Comparison of ENCODE assay signal across 16 cellular contexts in the genomic region with DNA sequence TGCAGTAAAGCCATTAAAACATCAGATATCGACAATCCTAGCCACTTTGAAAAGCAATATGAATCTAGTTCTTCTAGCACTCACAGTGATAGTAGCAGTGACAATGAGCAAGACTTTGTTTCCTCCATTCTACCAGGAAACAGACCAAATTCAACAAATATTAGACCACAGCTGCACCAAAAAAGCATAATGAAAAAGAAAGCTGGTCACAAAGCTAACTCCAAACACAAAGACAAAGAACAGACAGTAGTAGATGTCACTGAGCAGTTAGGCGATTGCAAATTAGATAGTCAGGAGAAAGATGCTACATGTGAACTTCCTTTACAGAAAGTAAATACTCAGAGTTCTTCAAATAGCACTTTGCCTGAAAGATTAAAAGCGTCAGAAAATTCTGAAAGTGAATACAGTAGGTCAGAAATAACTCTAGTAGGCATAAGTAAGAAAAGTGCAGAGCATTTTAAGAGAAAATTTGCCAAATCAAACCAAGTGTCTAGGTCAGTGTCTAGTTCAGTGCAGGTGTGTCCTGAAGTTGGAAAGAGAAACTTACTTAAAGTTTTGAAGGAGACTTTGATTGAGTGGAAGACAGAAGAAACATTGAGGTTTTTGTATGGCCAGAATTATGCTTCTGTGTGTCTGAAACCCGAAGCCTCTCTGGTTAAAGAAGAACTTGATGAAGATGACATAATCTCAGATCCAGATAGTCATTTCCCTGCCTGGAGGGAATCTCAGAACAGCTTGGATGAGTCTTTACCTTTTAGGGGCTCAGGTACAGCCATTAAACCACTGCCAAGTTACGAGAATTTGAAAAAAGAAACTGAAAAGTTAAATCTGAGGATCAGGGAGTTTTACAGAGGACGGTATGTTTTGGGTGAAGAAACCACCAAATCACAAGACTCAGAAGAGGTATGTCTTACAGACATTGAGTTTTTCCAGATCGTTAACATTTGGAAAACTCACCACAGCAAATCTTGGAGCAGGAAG. TPM values are rescaled to one million over a fixed set of nuclear protein-coding genes. Genes with fewer than 3 reads are reported as not detected.
DNase-seq lines count a peak whose midpoint lies in the region; FAIRE-seq and TF ChIP-seq lines count a peak whose summit lies in the region.
"Had no signal": no experiment of that assay in that cellular context is flagged by ENCODE, and none has a peak within 500 bp of the region (broad histone marks: within the 10 kb centered on the region; RNA-seq: fewer than 3 reads in every experiment).

No MANE protein-coding gene starts in this region.

- H3K4me3 Mint-ChIP-seq in activated CD4-positive, alpha-beta T cell treated with anti-CD3 and anti-CD28 coated beads, Interleukin-2, amount 10 ng/mL, durations not matched to agents 24 days and 14 days, result peak overlapping the region; percentile 54
- H3K4me3 Mint-ChIP-seq in activated T-helper 2 cell treated with anti-CD3 and anti-CD28 coated beads, Interferon-gamma antibody, Interleukin-2, Interleukin-4, amounts not matched to agents 10 μg/mL and 5 μg/mL and 100 μg/mL, durations not matched to agents 14 hours and 24 hours and 36 hours (ENCODE audit: low read depth), result peak overlapping the region; percentile 69

- TF ChIP-seq POLR2A in GM12891 (IDR thresholded peaks at IDR 0.05; ENCODE audit: low read depth, low read length), result no peak

- in situ Hi-C loops in KBM-7 (cut with MboI; ENCODE audit: low pct_unique_long_range_greater_than_20kb, low sequenced_read_pairs), result loop anchor here (25.0 kb wide), 1 partner anchor 289 kb away; no protein-coding TSS in a partner anchor

- peaks cover 24% of the 10 kb centered on the region for H3K9me3 Mint-ChIP-seq in activated CD4-positive, alpha-beta T cell treated with anti-CD3 and anti-CD28 coated beads, Interleukin-2, amount 10 ng/mL, durations not matched to agents 24 days and 14 days
- H3K9me3 Mint-ChIP-seq in activated T-helper 2 cell treated with anti-CD3 and anti-CD28 coated beads, Interferon-gamma antibody, Interleukin-2, Interleukin-4, amounts not matched to agents 10 μg/mL and 5 μg/mL and 100 μg/mL, durations not matched to agents 14 hours and 24 hours and 36 hours, result peaks cover 34% of the 10 kb centered on the region

- intact Hi-C loops in activated CD4-positive, alpha-beta T cell treated with anti-CD3 and anti-CD28 coated beads, Interleukin-2, amount 10 ng/mL, durations not matched to agents 24 days and 14 days (cut with micrococcal nuclease), result loop anchor here (1.0 kb wide), 2 partner anchors 7 to 10 kb away; no protein-coding TSS in a partner anchor
- intact Hi-C loops in activated T-helper 2 cell treated with anti-CD3 and anti-CD28 coated beads, Interferon-gamma antibody, Interleukin-2, Interleukin-4, amounts not matched to agents 10 μg/mL and 5 μg/mL and 100 μg/mL, durations not matched to agents 14 hours and 24 hours and 36 hours (cut with micrococcal nuclease), result no loop called here

- peak overlapping the region; percentile 91 for H3K27ac Mint-ChIP-seq in activated CD4-positive, alpha-beta T cell treated with anti-CD3 and anti-CD28 coated beads, Interleukin-2, amount 10 ng/mL, durations not matched to agents 24 days and 14 days
- peak overlapping the region; percentile 74 for H3K27ac Mint-ChIP-seq in activated T-helper 2 cell treated with anti-CD3 and anti-CD28 coated beads, Interferon-gamma antibody, Interleukin-2, Interleukin-4, amounts not matched to agents 10 μg/mL and 5 μg/mL and 100 μg/mL, durations not matched to agents 14 hours and 24 hours and 36 hours

- no peaks in the 10 kb centered on the region for H3K27me3 Mint-ChIP-seq in activated CD4-positive, alpha-beta T cell treated with anti-CD3 and anti-CD28 coated beads, Interleukin-2, amount 10 ng/mL, durations not matched to agents 24 days and 14 days
- H3K27me3 Mint-ChIP-seq in activated T-helper 2 cell treated with anti-CD3 and anti-CD28 coated beads, Interferon-gamma antibody, Interleukin-2, Interleukin-4, amounts not matched to agents 10 μg/mL and 5 μg/mL and 100 μg/mL, durations not matched to agents 14 hours and 24 hours and 36 hours (ENCODE audit: low read depth), result no peaks in the 10 kb centered on the region

- peak; percentile 68 for DNase-seq in activated CD4-positive, alpha-beta T cell treated with anti-CD3 and anti-CD28 coated beads, Interleukin-2, amount 10 ng/mL, durations not matched to agents 24 days and 14 days
- no peak for DNase-seq in activated CD4-positive, alpha-beta T cell treated with anti-CD3 and anti-CD28 coated beads, Interleukin-2, amount 50 U/mL, for 1 hour
- DNase-seq in GM12891 (ENCODE audit: insufficient read length, low spot score), result no peak
- no peak for DNase-seq in activated T-helper 2 cell treated with anti-CD3 and anti-CD28 coated beads, Interferon-gamma antibody, Interleukin-2, Interleukin-4, amounts not matched to agents 10 μg/mL and 5 μg/mL and 100 μg/mL, durations not matched to agents 14 hours and 24 hours and 36 hours (ENCODE audit: low spot score)
- peak; percentile 5 for DNase-seq in myocyte (ENCODE audit: low read depth)
- no peak for DNase-seq in KBM-7
- no peak for DNase-seq in kidney glomerular epithelial cell (lab: John Stamatoyannopoulos, UW)
- DNase-seq in epidermal melanocyte (ENCODE audit: insufficient read length, low spot score), result no peak
- DNase-seq: body of pancreas, DMS153, erythroblast, NCI-H1436 treated with DMSO at 0.1 percent for 48 hours, NCI-H2171 treated with DMSO at 0.1 percent for 48 hours, NCI-H774, tibial artery had no signal

- H3K36me3 Mint-ChIP-seq in activated CD4-positive, alpha-beta T cell treated with anti-CD3 and anti-CD28 coated beads, Interleukin-2, amount 10 ng/mL, durations not matched to agents 24 days and 14 days (ENCODE audit: low read depth), result peaks cover 73% of the 10 kb centered on the region
- H3K36me3 Mint-ChIP-seq in activated T-helper 2 cell treated with anti-CD3 and anti-CD28 coated beads, Interferon-gamma antibody, Interleukin-2, Interleukin-4, amounts not matched to agents 10 μg/mL and 5 μg/mL and 100 μg/mL, durations not matched to agents 14 hours and 24 hours and 36 hours (ENCODE audit: low read depth), result peaks cover 81% of the 10 kb centered on the region

- peaks cover 26% of the 10 kb centered on the region for H3K4me1 Mint-ChIP-seq in activated CD4-positive, alpha-beta T cell treated with anti-CD3 and anti-CD28 coated beads, Interleukin-2, amount 10 ng/mL, durations not matched to agents 24 days and 14 days
- H3K4me1 Mint-ChIP-seq in activated T-helper 2 cell treated with anti-CD3 and anti-CD28 coated beads, Interferon-gamma antibody, Interleukin-2, Interleukin-4, amounts not matched to agents 10 μg/mL and 5 μg/mL and 100 μg/mL, durations not matched to agents 14 hours and 24 hours and 36 hours (ENCODE audit: low read depth), result peaks cover 29% of the 10 kb centered on the region

- FAIRE-seq in GM12891 (lab: Jason Lieb, UNC), result peak; percentile 13
- FAIRE-seq: A549 had no signal

TF ChIP-seq in GM12891, 5 proteins besides CTCF, POLR2A, EP300 and RAD21:
- TF ChIP-seq SPI1 (IDR thresholded peaks at IDR 0.05; ENCODE audit: low read depth, low read length) (no peak), TAF1 (IDR thresholded peaks at IDR 0.05; ENCODE audit: low read depth, low read length) (no peak), PAX5 (IDR thresholded peaks at IDR 0.05; ENCODE audit: insufficient read depth, low read length, severe bottlenecking) (no peak), POLR2AphosphoS5 (IDR thresholded peaks at IDR 0.05; ENCODE audit: low read depth, low read length) (no peak), POU2F2 (IDR thresholded peaks at IDR 0.05; ENCODE audit: low read depth, low read length) (no peak)

RNA-seq across cellular contexts. Expression of a gene that starts 24.9 kb away (rescaled TPM):
- total RNA-seq in activated CD4-positive, alpha-beta T cell treated with anti-CD3 and anti-CD28 coated beads, Interleukin-2, amount 10 ng/mL, durations not matched to agents 24 days and 14 days, result 39.4 and 46.8 TPM in 2 replicates
- polyA plus RNA-seq in GM12891 (2012; ENCODE audit: low read depth, missing spikeins), result 10.4 TPM
- total RNA-seq in activated T-helper 2 cell treated with anti-CD3 and anti-CD28 coated beads, Interferon-gamma antibody, Interleukin-2, Interleukin-4, amounts not matched to agents 10 μg/mL and 5 μg/mL and 100 μg/mL, durations not matched to agents 14 hours and 24 hours and 36 hours, result 41.9 and 42.8 TPM in 2 replicates
- total RNA-seq in myocyte, result 15.2 and 16.4 TPM in 2 replicates
- polyA plus RNA-seq in myocyte (2012), result 6.2 TPM

RNA-seq across cellular contexts. Expression of a gene that starts 25.0 kb away (rescaled TPM):
- 24.2 and 28.5 TPM in 2 replicates for total RNA-seq in activated CD4-positive, alpha-beta T cell treated with anti-CD3 and anti-CD28 coated beads, Interleukin-2, amount 10 ng/mL, durations not matched to agents 24 days and 14 days
- 8.4 TPM for polyA plus RNA-seq in GM12891 (2012; ENCODE audit: low read depth, missing spikeins)
- total RNA-seq in activated T-helper 2 cell treated with anti-CD3 and anti-CD28 coated beads, Interferon-gamma antibody, Interleukin-2, Interleukin-4, amounts not matched to agents 10 μg/mL and 5 μg/mL and 100 μg/mL, durations not matched to agents 14 hours and 24 hours and 36 hours, result 29.5 and 30.8 TPM in 2 replicates
- total RNA-seq in myocyte, result 13.0 and 14.5 TPM in 2 replicates
- 4.3 TPM for polyA plus RNA-seq in myocyte (2012)

Comparison
In these comparisons a context has a peak if more than half of its experiments do, and no peak if none do; other contexts are left out.
1. DNase-seq: peak in activated CD4-positive, alpha-beta T cell treated with anti-CD3 and anti-CD28 coated beads, Interleukin-2, amount 10 ng/mL, durations not matched to agents 24 days and 14 days (single experiment) and myocyte (single experiment); none in activated CD4-positive, alpha-beta T cell treated with anti-CD3 and anti-CD28 coated beads, Interleukin-2, amount 50 U/mL, for 1 hour (single experiment), GM12891 (single experiment), activated T-helper 2 cell treated with anti-CD3 and anti-CD28 coated beads, Interferon-gamma antibody, Interleukin-2, Interleukin-4, amounts not matched to agents 10 μg/mL and 5 μg/mL and 100 μg/mL, durations not matched to agents 14 hours and 24 hours and 36 hours (single experiment), KBM-7 (single experiment), kidney glomerular epithelial cell (single experiment) and epidermal melanocyte (single experiment).